ENCODE assay signal across 24 cellular contexts in genomic region chr3:151398895-151399294, GRCh38. TPM values are rescaled to one million over a fixed set of nuclear protein-coding genes. Genes with fewer than 3 reads are reported as not detected.
DNase-seq lines count a peak whose midpoint lies in the region; ATAC-seq, FAIRE-seq and TF ChIP-seq lines count a peak whose summit lies in the region.
"Had no signal": no experiment of that assay in that cellular context is flagged by ENCODE, and none has a peak within 500 bp of the region (broad histone marks: within the 10 kb centered on the region; RNA-seq: fewer than 3 reads in every experiment).

No MANE protein-coding gene starts in this region.

- no peak overlapping the region for H3K4ac ChIP-seq in mesendoderm (ENCODE audit: low read depth, low read length)

- no peak overlapping the region for H3K9ac ChIP-seq in MM.1S (ENCODE audit: low read length)
- H3K9ac ChIP-seq in GM12878 (ENCODE audit: control insufficient read depth, insufficient read depth, low read length): no peak overlapping the region
- H3K9ac ChIP-seq in mesendoderm (ENCODE audit: low read length): no peak overlapping the region

- SMC1A ChIA-PET in GM12878 (lab: Charles Lee; ENCODE audit: uncharacterized antibody, unreplicated experiment): interaction anchor here (0.7 to 4.5 kb wide), 6 partner anchors 10 to 1073 kb away, joined by 3 to 39 read pairs (median 6); partner anchors contain the start of gene P2RY12

- no peak overlapping the region for H3K18ac ChIP-seq in mesendoderm (ENCODE audit: low read length)

- H2BK5ac ChIP-seq in mesendoderm (ENCODE audit: low read length): no peak overlapping the region

- H3K36me3 ChIP-seq in MM.1S (replicated peaks; ENCODE audit: insufficient read depth, low read length) (no peaks in the 10 kb centered on the region), GM12878 (ENCODE audit: control insufficient read depth in 2 of 2, insufficient read depth in 2 of 2, low read length in 1 of 2) (no peaks in the 10 kb centered on the region), mesendoderm (ENCODE audit: control insufficient read depth, insufficient read depth, low read length) (no peaks in the 10 kb centered on the region), HAP-1 (replicated peaks) (no peaks in the 10 kb centered on the region)
- H3K36me3 ChIP-seq: vagina had no signal

- peaks cover 8% of the 10 kb centered on the region for H3K4me1 Mint-ChIP-seq in type B pancreatic cell (ENCODE audit: unreplicated experiment)
- H3K4me1 Mint-ChIP-seq: activated CD8-positive, alpha-beta memory T cell treated with anti-CD3 and anti-CD28 coated beads, Interleukin-2, amount 10 ng/mL, durations not matched to agents 7 days and 5 days had no signal

- H3K4me3 ChIP-seq in MM.1S (ENCODE audit: low read length): no peak overlapping the region
- no peak overlapping the region for H3K4me3 ChIP-seq in GM12878
- H3K4me3 ChIP-seq in mesendoderm (ENCODE audit: low read length): no peak overlapping the region
- H3K4me3 ChIP-seq in HAP-1: no peak overlapping the region
- H3K4me3 ChIP-seq: mucosa of descending colon, vagina had no signal

- CTCF ChIA-PET in GM12878 (lab: Yijun Ruan, JAX): interaction anchor here (0.6 to 2.1 kb wide), 5 partner anchors 11 to 358 kb away, joined by 4 to 6 read pairs (median 5); partner anchors contain the start of gene P2RY12

- no peaks in the 10 kb centered on the region for H3F3A ChIP-seq in MM.1S (ENCODE audit: insufficient read depth, low read length)

- WGBS in GM12878 (ENCODE audit: insufficient coverage, insufficient replicate concordance, low lambda C conversion rate, missing lambda C conversion rate): under 1% methylated on average over 5 of the region's 5 CpGs
- WGBS in mesendoderm (ENCODE audit: extremely low coverage, insufficient coverage, low lambda C conversion rate): no CpG with 5 or more reads among the region's 5 CpGs

- no peaks in the 10 kb centered on the region for H3K27me3 Mint-ChIP-seq in type B pancreatic cell
- H3K27me3 Mint-ChIP-seq: activated CD8-positive, alpha-beta memory T cell treated with anti-CD3 and anti-CD28 coated beads, Interleukin-2, amount 10 ng/mL, durations not matched to agents 7 days and 5 days; stimulated activated naive B cell treated with anti-CD40 and anti-IgM and Interleukin-4, amounts not matched to agents 10 μg/mL and 1 μg/mL and 100 μg/mL, for 72 hours had no signal

- H3K4me2 ChIP-seq in MM.1S (ENCODE audit: low read depth, low read length): no peak overlapping the region
- H3K4me2 ChIP-seq in GM12878 (ENCODE audit: control insufficient read depth, insufficient read depth): no peak overlapping the region
- no peak overlapping the region for H3K4me2 ChIP-seq in mesendoderm (ENCODE audit: low read length)

- RAD21 ChIA-PET in GM12878 (lab: Charles Lee; ENCODE audit: unreplicated experiment): no interaction called here

- no peak overlapping the region for H3K27ac Mint-ChIP-seq in type B pancreatic cell
- H3K27ac Mint-ChIP-seq: activated CD8-positive, alpha-beta memory T cell treated with anti-CD3 and anti-CD28 coated beads, Interleukin-2, amount 10 ng/mL, durations not matched to agents 7 days and 5 days; activated naive CD4-positive, alpha-beta T cell treated with anti-CD3 and anti-CD28 coated beads, Interleukin-2, amount 50 U/mL, for 72 hours; stimulated activated naive B cell treated with anti-CD40 and anti-IgM and Interleukin-4, amounts not matched to agents 10 μg/mL and 1 μg/mL and 100 μg/mL, for 72 hours; T-helper 1 cell treated with Interleukin-12 subunit alpha and Interleukin-12 subunit beta and Interleukin-4 antibody, amounts not matched to agents 30 μg/mL and 1 μg/mL, for 36 hours had no signal

- H3K27me3 ChIP-seq in MM.1S (replicated peaks; ENCODE audit: insufficient read depth, low read length) (no peaks in the 10 kb centered on the region), GM12878 (replicated peaks in 1 of 2; ENCODE audit: control insufficient read depth in 2 of 2, insufficient read depth in 2 of 2, low read length in 1 of 2) (no peaks in the 10 kb centered on the region; a peak in 1 of 4 replicates), mesendoderm (ENCODE audit: insufficient read depth, low read length, poor library complexity) (no peaks in the 10 kb centered on the region), HAP-1 (ENCODE audit: low read depth) (no peaks in the 10 kb centered on the region)
- H3K27me3 ChIP-seq: vagina had no signal

- peak; percentile 43 for ATAC-seq in GM18519 (IDR thresholded peaks at IDR 0.05; ENCODE audit: low FRiP score, unreplicated experiment)
- ATAC-seq in GM21447 (IDR thresholded peaks at IDR 0.05; ENCODE audit: unreplicated experiment): peak; percentile 50
- peak; percentile 68 for ATAC-seq in GM12878
- no peak for ATAC-seq in HG03565 (IDR thresholded peaks at IDR 0.05; ENCODE audit: unreplicated experiment)
- ATAC-seq: activated CD8-positive, alpha-beta memory T cell treated with anti-CD3 and anti-CD28 coated beads, Interleukin-2, amount 10 ng/mL, durations not matched to agents 7 days and 5 days; activated naive CD4-positive, alpha-beta T cell treated with anti-CD3 and anti-CD28 coated beads, Interleukin-2, amount 50 U/mL, for 72 hours; mucosa of descending colon had no signal

- no peak overlapping the region for H4K5ac ChIP-seq in mesendoderm (ENCODE audit: low read length)

- H3K9me3 ChIP-seq in MM.1S (replicated peaks; ENCODE audit: insufficient read depth, low read length) (no peaks in the 10 kb centered on the region), GM12878 (replicated peaks; ENCODE audit: control insufficient read depth, insufficient read depth, low read length) (no peaks in the 10 kb centered on the region), HAP-1 (no peaks in the 10 kb centered on the region)
- H3K9me3 ChIP-seq: mucosa of descending colon, vagina had no signal

- no peaks in the 10 kb centered on the region for H3K9me2 ChIP-seq in MM.1S (replicated peaks; ENCODE audit: insufficient read depth, low read length)

- no peak overlapping the region for H2BK15ac ChIP-seq in mesendoderm (replicated peaks; ENCODE audit: low read depth)

- no TSS peak for BruUV-seq in GM12878 (replicated peaks; lab: Mats Ljungman, UMichigan)

- H3K36me3 Mint-ChIP-seq in type B pancreatic cell: no peaks in the 10 kb centered on the region
- H3K36me3 Mint-ChIP-seq: activated CD8-positive, alpha-beta memory T cell treated with anti-CD3 and anti-CD28 coated beads, Interleukin-2, amount 10 ng/mL, durations not matched to agents 7 days and 5 days; activated naive CD4-positive, alpha-beta T cell treated with anti-CD3 and anti-CD28 coated beads, Interleukin-2, amount 50 U/mL, for 72 hours; stimulated activated naive B cell treated with anti-CD40 and anti-IgM and Interleukin-4, amounts not matched to agents 10 μg/mL and 1 μg/mL and 100 μg/mL, for 72 hours had no signal

- no peaks in the 10 kb centered on the region for H3K9me3 Mint-ChIP-seq in type B pancreatic cell
- H3K9me3 Mint-ChIP-seq: activated naive CD4-positive, alpha-beta T cell treated with anti-CD3 and anti-CD28 coated beads, Interleukin-2, amount 50 U/mL, for 72 hours; stimulated activated naive B cell treated with anti-CD40 and anti-IgM and Interleukin-4, amounts not matched to agents 10 μg/mL and 1 μg/mL and 100 μg/mL, for 72 hours; T-helper 1 cell treated with Interleukin-12 subunit alpha and Interleukin-12 subunit beta and Interleukin-4 antibody, amounts not matched to agents 30 μg/mL and 1 μg/mL, for 36 hours had no signal

- POLR2A ChIA-PET in GM12878 (lab: Charles Lee): interaction anchor here (0.7 to 1.0 kb wide), 2 partner anchors 11 to 14 kb away, joined by 3 read pairs; partner anchors contain the start of gene P2RY12

- H3K4me3 Mint-ChIP-seq in type B pancreatic cell: no peak overlapping the region
- H3K4me3 Mint-ChIP-seq: activated CD8-positive, alpha-beta memory T cell treated with anti-CD3 and anti-CD28 coated beads, Interleukin-2, amount 10 ng/mL, durations not matched to agents 7 days and 5 days; stimulated activated naive B cell treated with anti-CD40 and anti-IgM and Interleukin-4, amounts not matched to agents 10 μg/mL and 1 μg/mL and 100 μg/mL, for 72 hours; T-helper 1 cell treated with Interleukin-12 subunit alpha and Interleukin-12 subunit beta and Interleukin-4 antibody, amounts not matched to agents 30 μg/mL and 1 μg/mL, for 36 hours had no signal

- DNase-seq in MM.1S (peak; percentile 61), GM12878 (ENCODE audit: low read depth, low spot score) (no peak), mesendoderm (no peak), type B pancreatic cell (ENCODE audit: extremely low spot score, unreplicated experiment) (no peak), HAP-1 (ENCODE audit: low spot score in 2 of 2) (no peak)
- DNase-seq: activated CD4-positive, alpha-beta T cell treated with anti-CD3 and anti-CD28 coated beads for 48 hours; activated CD8-positive, alpha-beta memory T cell treated with anti-CD3 and anti-CD28 coated beads, Interleukin-2, amount 10 ng/mL, durations not matched to agents 7 days and 5 days; aorta; C1 segment of cervical spinal cord; Calu3; H7; mucosa of descending colon; NCI-H1417 treated with DMSO at 0.1 percent for 48 hours; NCI-H524; Right ventricle myocardium superior; stimulated activated naive B cell treated with anti-CD40 and anti-IgM and Interleukin-4, amounts not matched to agents 10 μg/mL and 1 μg/mL and 100 μg/mL, for 72 hours had no signal

- no peak overlapping the region for H2AFZ ChIP-seq in MM.1S (ENCODE audit: low read length)
- no peak overlapping the region for H2AFZ ChIP-seq in GM12878 (ENCODE audit: control insufficient read depth, low read depth, low read length)

- no peak overlapping the region for H2BK120ac ChIP-seq in mesendoderm (ENCODE audit: low read depth, low read length)

- no peak for TF ChIP-seq POLR2A in GM12878 (IDR thresholded peaks at IDR 0.05; ENCODE audit: low read depth, low read length)

- no peak for TF ChIP-seq EP300 in GM12878 (IDR thresholded peaks at IDR 0.05; ENCODE audit: borderline replicate concordance in 1 of 2, control insufficient read depth in 1 of 2, low read depth in 2 of 2, low read length in 2 of 2)

- in situ Hi-C loops in GM12878 (cut with MboI) (no loop called here), HAP-1 (cut with MboI; ENCODE audit: low sequenced_read_pairs) (no loop called here)

- H3K79me2 ChIP-seq in MM.1S (ENCODE audit: low read length) (no peaks in the 10 kb centered on the region), GM12878 (ENCODE audit: control insufficient read depth, insufficient read depth, low read length) (no peaks in the 10 kb centered on the region), mesendoderm (ENCODE audit: control insufficient read depth, insufficient read depth, low read length) (no peaks in the 10 kb centered on the region)

- no peaks in the 10 kb centered on the region for H3K79me1 ChIP-seq in mesendoderm (ENCODE audit: low read length)

- H3K23ac ChIP-seq in mesendoderm (ENCODE audit: low read length): no peak overlapping the region

- no peak overlapping the region for H3K56ac ChIP-seq in mesendoderm (ENCODE audit: low read length)

- H3K27ac ChIP-seq in MM.1S (ENCODE audit: low read length) (no peak overlapping the region), GM12878 (ENCODE audit: control insufficient read depth, insufficient read depth) (no peak overlapping the region), mesendoderm (ENCODE audit: low read depth, low read length) (no peak overlapping the region)
- H3K27ac ChIP-seq: vagina had no signal

- TF ChIP-seq CTCF in MM.1S (IDR thresholded peaks at IDR 0.05; ENCODE audit: low read length): no peak
- TF ChIP-seq CTCF in GM12878 (IDR thresholded peaks at IDR 0.05 in 2 of 3, conservative IDR thresholded peaks at IDR 0.05 in 1 of 3; ENCODE audit: control insufficient read depth in 2 of 3, extremely low read depth in 1 of 3, insufficient read depth in 1 of 3, low read depth in 3 of 3, low read length in 3 of 3): no peak
- no peak for TF ChIP-seq CTCF in type B pancreatic cell (conservative IDR thresholded peaks at IDR 0.05)

- FAIRE-seq in GM12878 (lab: Jason Lieb, UNC): no peak
- FAIRE-seq: islet of Langerhans had no signal

- no peak overlapping the region for H4K8ac ChIP-seq in mesendoderm (ENCODE audit: low read depth, low read length)

- H4K20me1 ChIP-seq in MM.1S (ENCODE audit: insufficient read depth, low read length) (no peaks in the 10 kb centered on the region), GM12878 (ENCODE audit: control insufficient read depth, insufficient read depth) (no peaks in the 10 kb centered on the region)

- intact Hi-C loops in GM12878 (cut with micrococcal nuclease; ENCODE audit: unreplicated experiment): no loop called here

- TF ChIP-seq RAD21 in GM12878 (IDR thresholded peaks at IDR 0.05; ENCODE audit: insufficient read depth, low read depth, low read length): no peak

- no peak overlapping the region for H2AK5ac ChIP-seq in mesendoderm (ENCODE audit: low read length)

- H3K4me1 ChIP-seq in MM.1S (ENCODE audit: low read length) (no peaks in the 10 kb centered on the region), GM12878 (ENCODE audit: control insufficient read depth, insufficient read depth, low read length) (no peaks in the 10 kb centered on the region), mesendoderm (ENCODE audit: control insufficient read depth, low read depth, low read length) (no peaks in the 10 kb centered on the region), HAP-1 (peaks cover 6% of the 10 kb centered on the region)
- H3K4me1 ChIP-seq: vagina had no signal

RNA-seq across cellular contexts. Expression of gene P2RY12, which starts 14.3 kb away (rescaled TPM):
- total RNA-seq in GM12878 (2013; cell fraction: nucleolus; rRNA removed): 3.3 and 3.4 TPM in 2 replicates
- total RNA-seq in GM12878 (2014; rRNA removed): 0.73 and 0.93 TPM in 2 replicates
- total RNA-seq in GM12878 (2014; rRNA removed; fragmentation: Illumina TruSeq; extraction: Trizol): 0.85 and 0.92 TPM in 2 replicates
- total RNA-seq in GM12878 (2021): 0.38 and 0.48 TPM in 2 replicates
- polyA plus RNA-seq in GM12878 (2011; ENCODE audit: low read depth): not detected
- polyA plus RNA-seq in GM12878 (2011; rRNA removed): 0.14 TPM in 1 of 2 replicates, not detected in the other
- not detected in 2 replicates for polyA plus RNA-seq in GM12878 (2011; cell fraction: cytosol; rRNA removed)
- not detected in 2 replicates for polyA plus RNA-seq in GM12878 (2011; cell fraction: nucleus; rRNA removed)
- polyA plus RNA-seq in GM12878 (2012): 0.08 and 0.14 TPM in 2 replicates
- 0.81 and 1.0 TPM in 2 replicates for polyA plus RNA-seq in GM12878 (2014; fragmentation: Illumina TruSeq; extraction: Trizol)
- under 1 TPM; 0.27 to 0.85 TPM for polyA plus RNA-seq in GM12878 (2014; fragmentation: Nextera tagmentation; extraction: Ambion mirVana)
- 0.34 and 0.59 TPM in 2 replicates for polyA plus RNA-seq in GM12878 (2014; rRNA removed)
- under 1 TPM in 1 of 2 experiments, not detected in 1; 0.35 TPM for polyA plus RNA-seq in GM12878 (2016; fragmentation: Nextera tagmentation; extraction: Ambion mirVana)
- polyA minus RNA-seq in GM12878 (2011; rRNA and poly(A)+ RNA removed): not detected in 2 replicates
- polyA minus RNA-seq in GM12878 (2011; cell fraction: cytosol; rRNA and poly(A)+ RNA removed): not detected in 2 replicates
- not detected in 2 replicates for polyA minus RNA-seq in GM12878 (2011; cell fraction: nucleus; rRNA and poly(A)+ RNA removed)
- not detected for polyA plus RNA-seq in mesendoderm (2013, experiment 1 of 2)
- polyA plus RNA-seq in mesendoderm (2013, experiment 2 of 2): not detected
- total RNA-seq in type B pancreatic cell (ENCODE audit: low replicate concordance): not detected in 2 replicates
- total RNA-seq: activated CD8-positive, alpha-beta memory T cell treated with anti-CD3 and anti-CD28 coated beads, Interleukin-2, amount 10 ng/mL, durations not matched to agents 7 days and 5 days; activated naive CD4-positive, alpha-beta T cell treated with anti-CD3 and anti-CD28 coated beads, Interleukin-2, amount 50 U/mL, for 72 hours; Calu3 had no signal
- polyA plus RNA-seq: neural cell had no signal
